ENCODE assay signal across 32 cellular contexts in the genomic region with DNA sequence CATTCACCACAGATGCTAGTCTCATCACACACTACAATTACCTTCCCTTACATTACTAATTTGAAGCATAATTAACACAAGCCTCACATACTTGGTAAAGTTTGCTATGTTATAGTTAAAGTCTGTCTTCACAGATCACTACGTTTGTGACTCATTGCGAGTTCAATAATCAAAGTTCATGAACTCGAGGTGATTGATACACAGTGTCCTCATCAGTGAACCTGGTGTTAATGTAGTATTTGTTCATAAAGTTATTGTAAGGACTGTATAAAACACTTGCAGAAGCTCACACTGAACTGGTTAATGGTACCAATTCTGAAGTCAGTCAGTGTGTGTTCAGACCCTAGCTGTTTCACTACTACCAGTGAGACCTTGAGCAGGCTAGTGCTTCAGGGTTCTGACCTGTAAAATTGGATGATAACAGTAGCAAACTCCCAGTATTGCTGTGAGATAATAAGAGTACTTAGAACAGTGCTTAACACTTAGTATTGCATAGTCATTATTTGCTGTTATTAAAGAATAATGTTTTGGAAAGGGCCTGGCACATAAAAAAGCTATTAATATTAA.
"Had no signal": no experiment of that assay in that cellular context is flagged by ENCODE, and none has a peak within 500 bp of the region (broad histone marks: within the 10 kb centered on the region; RNA-seq: fewer than 3 reads in every experiment).

No MANE protein-coding gene starts in this region.

- DNase-seq: activated effector memory CD4-positive, alpha-beta T cell treated with Interleukin-2 at 50 U/mL for 16 hours; activated gamma-delta T cell; activated gamma-delta T cell treated with Interleukin-2 at 50 U/mL for 16 hours; activated naive CD4-positive, alpha-beta T cell; activated naive CD4-positive, alpha-beta T cell treated with anti-CD3 and anti-CD28 coated beads for 36 hours; activated naive CD4-positive, alpha-beta T cell treated with anti-CD3 and anti-CD28 coated beads, Interleukin-2, amount 10 ng/mL, durations not matched to agents 7 days and 5 days; activated naive CD4-positive, alpha-beta T cell treated with anti-CD3 and anti-CD28 coated beads, Interleukin-2, amount 50 U/mL, for 16 hours; activated naive CD4-positive, alpha-beta T cell treated with Interleukin-2 at 50 U/mL for 16 hours; activated naive CD8-positive, alpha-beta T cell treated with anti-CD3 and anti-CD28 coated beads for 36 hours; activated naive CD8-positive, alpha-beta T cell treated with anti-CD3 and anti-CD28 coated beads, Interleukin-2, amount 10 ng/mL, durations not matched to agents 7 days and 5 days; activated naive CD8-positive, alpha-beta T cell treated with anti-CD3 and anti-CD28 coated beads, Interleukin-2, amount 50 U/mL, for 24 hours; activated T-cell treated with anti-CD3 and anti-CD28 coated beads, Interleukin-2, amount 50 U/mL, for 24 hours; activated T-cell treated with anti-CD3 and anti-CD28 coated beads, Interleukin-2, amount 50 U/mL, for 4 hours; activated T-cell treated with anti-CD3 and anti-CD28 coated beads, Interleukin-2, amount 50 U/mL, for 48 hours; activated T-cell treated with anti-CD3 and anti-CD28 coated beads, Interleukin-2, amount 50 U/mL, for 72 hours; adrenal gland; amniotic stem cell; amygdala; anterior cingulate cortex; aorta; body of pancreas; brain microvascular endothelial cell; caudate nucleus; central memory CD4-positive, alpha-beta T cell; cerebellar nuclear complex had no signal

- H3K27me3 ChIP-seq: adrenal gland, ascending aorta, body of pancreas, brain microvascular endothelial cell, breast epithelium, cardiac muscle cell had no signal

- H3K4me1 ChIP-seq: adrenal gland, ascending aorta, body of pancreas, breast epithelium had no signal

- H3K9me3 ChIP-seq: adrenal gland, ascending aorta, body of pancreas, breast epithelium had no signal

- H3K27ac ChIP-seq: adrenal gland, ascending aorta, body of pancreas, brain microvascular endothelial cell, breast epithelium, cardiac muscle cell had no signal

- H3K36me3 ChIP-seq: adrenal gland, ascending aorta, brain microvascular endothelial cell, breast epithelium, cardiac muscle cell had no signal

- ATAC-seq: activated naive CD4-positive, alpha-beta T cell treated with anti-CD3 and anti-CD28 coated beads, Interleukin-2, amount 50 U/mL, for 72 hours; activated naive CD8-positive, alpha-beta T cell treated with anti-CD3 and anti-CD28 coated beads, Interleukin-2, amount 50 U/mL, for 24 hours; activated T-cell treated with anti-CD3 and anti-CD28 coated beads, Interleukin-2, amount 50 U/mL, for 4 hours; activated T-cell treated with anti-CD3 and anti-CD28 coated beads, Interleukin-2, amount 50 U/mL, for 72 hours; activated T-helper 17 cell treated with anti-CD3 and anti-CD28 coated beads, Interleukin-2, amount 50 U/mL, for 72 hours; body of pancreas had no signal

- H3K4me3 ChIP-seq: adrenal gland, ascending aorta, body of pancreas, breast epithelium, cardiac muscle cell had no signal

- FAIRE-seq: astrocyte, bronchial epithelial cell had no signal
